ENCODE assay signal across 8 cellular contexts in genomic region chrX:20530319-20530979, GRCh38.
DNase-seq lines count a peak whose midpoint lies in the region; ATAC-seq and TF ChIP-seq lines count a peak whose summit lies in the region.

No MANE protein-coding gene starts in this region.

- no peak for ATAC-seq in HG03039 (IDR thresholded peaks at IDR 0.05; ENCODE audit: unreplicated experiment)

- DNase-seq in Calu3 (peak; percentile 66), HEK293T (ENCODE audit: extremely low spot score) (peak; percentile 62), NCI-H524 (lab: John Stamatoyannopoulos, UW) (peak; percentile 47 to 78), mesendoderm (peak; percentile 46)
- peak; percentile 51 for DNase-seq in activated CD4-positive, alpha-beta memory T cell treated with anti-CD3 and anti-CD28 coated beads, Interleukin-2, amount 10 ng/mL, durations not matched to agents 7 days and 5 days
- peak; percentile 26 for DNase-seq in effector CD8-positive, alpha-beta T cell (lab: John Stamatoyannopoulos, UW)
- DNase-seq in stimulated activated naive CD4-positive, alpha-beta T cell treated with Interleukin-2 at 50 U/mL for 16 hours (lab: John Stamatoyannopoulos, UW): peak; percentile 29

- no peak overlapping the region for H3K23ac ChIP-seq in mesendoderm (ENCODE audit: low read length)

- POLR2A ChIA-PET in HEK293T (lab: Yijun Ruan, JAX): interaction anchor here (0.6 kb wide), 1 partner anchor 453 kb away, joined by 3 read pairs; no protein-coding TSS in a partner anchor
- POLR2A ChIA-PET in activated CD4-positive, alpha-beta memory T cell treated with anti-CD3 and anti-CD28 coated beads, Interleukin-2, amount 10 ng/mL, durations not matched to agents 7 days and 5 days (lab: Charles Lee): interaction anchor here (0.6 kb wide), 1 partner anchor 278 kb away, joined by 3 read pairs; no protein-coding TSS in a partner anchor

- no peaks in the 10 kb centered on the region for H3K36me3 Mint-ChIP-seq in Calu3 (ENCODE audit: insufficient read depth, unreplicated experiment)
- H3K36me3 Mint-ChIP-seq in activated CD4-positive, alpha-beta memory T cell treated with anti-CD3 and anti-CD28 coated beads, Interleukin-2, amount 10 ng/mL, durations not matched to agents 7 days and 5 days (ENCODE audit: low read depth): no peaks in the 10 kb centered on the region

- no TSS peak for BruUV-seq in Calu3 (replicated peaks; lab: Mats Ljungman, UMichigan)

- no peak overlapping the region for H3K56ac ChIP-seq in mesendoderm (ENCODE audit: low read length)

- no peak overlapping the region for H3K27ac Mint-ChIP-seq in Calu3 (ENCODE audit: unreplicated experiment)
- no peak overlapping the region for H3K27ac Mint-ChIP-seq in activated CD4-positive, alpha-beta memory T cell treated with anti-CD3 and anti-CD28 coated beads, Interleukin-2, amount 10 ng/mL, durations not matched to agents 7 days and 5 days

- no peak overlapping the region for H2BK5ac ChIP-seq in mesendoderm (ENCODE audit: low read length)

- no peak overlapping the region for H4K8ac ChIP-seq in mesendoderm (ENCODE audit: low read depth, low read length)

- no peaks in the 10 kb centered on the region for H3K36me3 ChIP-seq in mesendoderm (ENCODE audit: control insufficient read depth, insufficient read depth, low read length)

- intact Hi-C loops in Calu3 (cut with micrococcal nuclease; ENCODE audit: unreplicated experiment): loop anchor here (1.0 to 10.0 kb wide), 5 partner anchors 214 to 950 kb away; no protein-coding TSS in a partner anchor

- H3K27me3 Mint-ChIP-seq in Calu3 (ENCODE audit: unreplicated experiment): no peaks in the 10 kb centered on the region
- H3K27me3 Mint-ChIP-seq in activated CD4-positive, alpha-beta memory T cell treated with anti-CD3 and anti-CD28 coated beads, Interleukin-2, amount 10 ng/mL, durations not matched to agents 7 days and 5 days: peaks cover 61% of the 10 kb centered on the region

- WGBS in mesendoderm (ENCODE audit: extremely low coverage, insufficient coverage, low lambda C conversion rate): no CpG with 5 or more reads among the region's 13 CpGs

- no peak overlapping the region for H3K4me2 ChIP-seq in mesendoderm (ENCODE audit: low read length)

- no peaks in the 10 kb centered on the region for H3K79me2 ChIP-seq in mesendoderm (ENCODE audit: control insufficient read depth, insufficient read depth, low read length)

- H3K4me1 ChIP-seq in mesendoderm (ENCODE audit: control insufficient read depth, low read depth, low read length): no peaks in the 10 kb centered on the region

- H2BK15ac ChIP-seq in mesendoderm (replicated peaks; ENCODE audit: low read depth): no peak overlapping the region

- no peak overlapping the region for H2BK120ac ChIP-seq in mesendoderm (ENCODE audit: low read depth, low read length)

- no peaks in the 10 kb centered on the region for H3K79me1 ChIP-seq in mesendoderm (ENCODE audit: low read length)

- no peak overlapping the region for H3K4me3 ChIP-seq in mesendoderm (ENCODE audit: low read length)

- no peak overlapping the region for H2AK5ac ChIP-seq in mesendoderm (ENCODE audit: low read length)

- H3K4ac ChIP-seq in mesendoderm (ENCODE audit: low read depth, low read length): no peak overlapping the region

- H3K18ac ChIP-seq in mesendoderm (ENCODE audit: low read length): no peak overlapping the region

- no peaks in the 10 kb centered on the region for H3K9me3 Mint-ChIP-seq in Calu3 (ENCODE audit: low read depth, unreplicated experiment)
- H3K9me3 Mint-ChIP-seq in activated CD4-positive, alpha-beta memory T cell treated with anti-CD3 and anti-CD28 coated beads, Interleukin-2, amount 10 ng/mL, durations not matched to agents 7 days and 5 days: no peaks in the 10 kb centered on the region

- CTCF ChIA-PET in Calu3 (lab: Charles Lee): interaction anchor here (0.6 to 1.9 kb wide), 6 partner anchors 11 to 1195 kb away, joined by 3 to 5 read pairs (median 4); no protein-coding TSS in a partner anchor
- CTCF ChIA-PET in HEK293T (lab: Yijun Ruan, JAX): interaction anchor here (0.6 to 2.0 kb wide), 8 partner anchors 9 to 1195 kb away, joined by 3 to 9 read pairs (median 3); no protein-coding TSS in a partner anchor
- CTCF ChIA-PET in activated CD4-positive, alpha-beta memory T cell treated with anti-CD3 and anti-CD28 coated beads, Interleukin-2, amount 10 ng/mL, durations not matched to agents 7 days and 5 days (lab: Charles Lee): interaction anchor here (0.6 to 2.2 kb wide), 14 partner anchors 10 to 1288 kb away, joined by 3 to 10 read pairs (median 3); partner anchors contain the start of gene SMPX

- no peak overlapping the region for H3K4me3 Mint-ChIP-seq in Calu3 (ENCODE audit: low read depth, unreplicated experiment)
- no peak overlapping the region for H3K4me3 Mint-ChIP-seq in activated CD4-positive, alpha-beta memory T cell treated with anti-CD3 and anti-CD28 coated beads, Interleukin-2, amount 10 ng/mL, durations not matched to agents 7 days and 5 days

- TF ChIP-seq CTCF in Calu3 (IDR thresholded peaks at IDR 0.05; ENCODE audit: unreplicated experiment): peak; percentile 61

- no peaks in the 10 kb centered on the region for H3K27me3 ChIP-seq in mesendoderm (ENCODE audit: insufficient read depth, low read length, poor library complexity)

- no peak overlapping the region for H3K9ac ChIP-seq in mesendoderm (ENCODE audit: low read length)

- H3K27ac ChIP-seq in mesendoderm (ENCODE audit: low read depth, low read length): no peak overlapping the region

- peaks cover 16% of the 10 kb centered on the region for H3K4me1 Mint-ChIP-seq in Calu3 (ENCODE audit: low read depth, unreplicated experiment)
- H3K4me1 Mint-ChIP-seq in activated CD4-positive, alpha-beta memory T cell treated with anti-CD3 and anti-CD28 coated beads, Interleukin-2, amount 10 ng/mL, durations not matched to agents 7 days and 5 days: peaks cover 9% of the 10 kb centered on the region

- no peak overlapping the region for H4K5ac ChIP-seq in mesendoderm (ENCODE audit: low read length)

TF ChIP-seq in HEK293T, 16 proteins besides CTCF, POLR2A, EP300 and RAD21:
- TF ChIP-seq LEF1 (IDR thresholded peaks at IDR 0.05; ENCODE audit: borderline replicate concordance) (no peak), ZNF384 (IDR thresholded peaks at IDR 0.05) (no peak), FOXM1 (IDR thresholded peaks at IDR 0.05; ENCODE audit: borderline replicate concordance) (no peak), ELF4 (IDR thresholded peaks at IDR 0.05) (no peak), SUZ12 (IDR thresholded peaks at IDR 0.05) (no peak), PKNOX1 (IDR thresholded peaks at IDR 0.05) (no peak), NFRKB (IDR thresholded peaks at IDR 0.05) (no peak), CTBP1 (IDR thresholded peaks at IDR 0.05; ENCODE audit: borderline replicate concordance) (no peak), SP1 (IDR thresholded peaks at IDR 0.05) (no peak), ARNT (IDR thresholded peaks at IDR 0.05) (no peak), BHLHE40 (IDR thresholded peaks at IDR 0.05; ENCODE audit: borderline replicate concordance) (no peak), L3MBTL2 (conservative IDR thresholded peaks at IDR 0.05) (no peak)
